Comparison of ENCODE assay signal across 17 cellular contexts in the genomic region with DNA sequence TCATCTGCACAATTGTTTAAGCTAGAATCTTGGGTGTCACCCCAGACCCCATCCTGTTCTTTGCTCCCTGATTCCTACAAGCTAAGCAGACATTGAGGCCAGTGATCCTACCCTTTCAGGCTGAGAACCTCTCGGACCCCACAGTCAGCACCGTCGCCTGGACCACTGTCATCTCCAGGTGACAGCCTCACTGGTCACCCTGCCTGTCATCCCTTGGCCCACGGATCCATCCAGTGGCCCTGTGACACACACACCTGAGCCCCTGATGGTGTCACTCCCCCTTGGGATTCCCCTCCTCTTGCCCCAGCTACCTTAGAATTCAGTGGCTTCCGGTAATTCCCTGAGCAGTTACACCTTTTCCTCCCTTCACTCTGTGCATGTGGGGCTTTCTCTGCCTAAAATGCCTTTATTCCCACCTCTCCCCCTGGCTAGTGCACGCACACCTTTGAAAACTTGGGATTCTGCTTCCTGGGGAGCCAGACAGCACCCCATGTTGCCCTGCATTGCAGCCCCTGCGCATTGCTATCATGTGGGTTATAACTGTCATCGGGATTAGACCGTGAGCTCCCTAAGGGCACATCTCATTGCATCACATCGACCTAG. TPM values are rescaled to one million over a fixed set of nuclear protein-coding genes. Genes with fewer than 3 reads are reported as not detected.
DNase-seq lines count a peak whose midpoint lies in the region; FAIRE-seq and TF ChIP-seq lines count a peak whose summit lies in the region.
"Had no signal": no experiment of that assay in that cellular context is flagged by ENCODE, and none has a peak within 500 bp of the region (broad histone marks: within the 10 kb centered on the region; RNA-seq: fewer than 3 reads in every experiment).

No MANE protein-coding gene starts in this region.

- no peak for FAIRE-seq in kidney (lab: Jason Lieb, UNC)
- FAIRE-seq: H1, K562 had no signal

- intact Hi-C loops in kidney (cut with DNase I) (loop anchor here (10.0 kb wide), 1 partner anchor 255 kb away; no protein-coding TSS in a partner anchor), vagina (cut with DNase I) (loop anchor here (2.0 kb wide), 1 partner anchor 149 kb away; no protein-coding TSS in a partner anchor)

- no peak overlapping the region for H3K9ac ChIP-seq in BLaER1
- H3K9ac ChIP-seq in NT2/D1 (ENCODE audit: insufficient read length, low read depth) = peak overlapping the region; percentile 4
- peak overlapping the region in 1 of 2 donors; percentile 16 for H3K9ac ChIP-seq in kidney (ENCODE audit: low read length in 2 of 2)

- H3K4me3 ChIP-seq in BLaER1 (no peak overlapping the region), NT2/D1 (ENCODE audit: insufficient read length, low read depth) (no peak overlapping the region), kidney (ENCODE audit: low read length in 2 of 2) (no peak overlapping the region), neutrophil (ENCODE audit: low read depth in 1 of 2, low read length in 1 of 2) (peak overlapping the region in 1 of 2 experiments; percentile 15), vagina (no peak overlapping the region)
- H3K4me3 ChIP-seq: K562, Peyer's patch had no signal

- H3K9me3 ChIP-seq in BLaER1 = no peaks in the 10 kb centered on the region
- no peaks in the 10 kb centered on the region for H3K9me3 ChIP-seq in NT2/D1 (ENCODE audit: insufficient read depth, low read length)
- H3K9me3 ChIP-seq in kidney (ENCODE audit: control insufficient read depth in 1 of 2, low read length in 2 of 2) = no peaks in the 10 kb centered on the region
- no peaks in the 10 kb centered on the region for H3K9me3 ChIP-seq in neutrophil
- no peaks in the 10 kb centered on the region for H3K9me3 ChIP-seq in vagina
- H3K9me3 ChIP-seq: Caco-2, Peyer's patch had no signal

- H3K36me3 ChIP-seq in BLaER1 (no peaks in the 10 kb centered on the region), NT2/D1 (ENCODE audit: insufficient read depth, insufficient read length, low read length) (peaks cover 8% of the 10 kb centered on the region), kidney (ENCODE audit: control insufficient read depth in 1 of 2, insufficient read depth in 2 of 2, low read length in 2 of 2) (no peaks in the 10 kb centered on the region), neutrophil (no peaks in the 10 kb centered on the region), vagina (no peaks in the 10 kb centered on the region)
- H3K36me3 ChIP-seq: Peyer's patch had no signal

- H3K4me1 ChIP-seq in BLaER1 = peaks cover 64% of the 10 kb centered on the region
- peaks cover 14% of the 10 kb centered on the region for H3K4me1 ChIP-seq in NT2/D1 (ENCODE audit: insufficient read depth, insufficient read length)
- H3K4me1 ChIP-seq in kidney (ENCODE audit: control insufficient read depth in 1 of 2, insufficient read depth in 1 of 2, low read depth in 1 of 2, low read length in 2 of 2) = peaks cover 27 to 35% of the 10 kb centered on the region in 2 donors
- H3K4me1 ChIP-seq in neutrophil (ENCODE audit: control insufficient read depth in 1 of 2, insufficient read depth in 1 of 2, low read depth in 1 of 2, low read length in 1 of 2) = peaks cover 62 to 65% of the 10 kb centered on the region in 2 experiments
- H3K4me1 ChIP-seq in vagina = peaks cover 56% of the 10 kb centered on the region

- H3K27me3 ChIP-seq in BLaER1 (no peaks in the 10 kb centered on the region), NT2/D1 (ENCODE audit: insufficient read depth, insufficient read length) (no peaks in the 10 kb centered on the region), neutrophil (no peaks in the 10 kb centered on the region), vagina (no peaks in the 10 kb centered on the region)
- H3K27me3 ChIP-seq: Peyer's patch had no signal

- DNase-seq in NT2/D1 (ENCODE audit: low read depth, low spot score) (no peak), kidney (peak; percentile 67), hypothalamus (lab: John Stamatoyannopoulos, UW) (no peak), NCI-H82 treated with DMSO at 0.1 percent for 48 hours (lab: John Stamatoyannopoulos, UW; ENCODE audit: unreplicated experiment) (no peak), vagina (ENCODE audit: extremely low spot score in 2 of 2) (no peak)
- DNase-seq: Caco-2, EL, NCI-H1436, NCI-H2029 treated with DMSO at 0.1 percent for 48 hours, NCI-H748 treated with DMSO at 0.1 percent for 48 hours, Right ventricle myocardium superior had no signal

- TF ChIP-seq CTCF in kidney (IDR thresholded peaks at IDR 0.05; ENCODE audit: borderline replicate concordance, extremely low read depth, insufficient read depth) (no peak), neutrophil (IDR thresholded peaks at IDR 0.05) (no peak), vagina (IDR thresholded peaks at IDR 0.05) (no peak)

- no peaks in the 10 kb centered on the region for H4K20me1 ChIP-seq in BLaER1

- 0 out of 2 replicates have a peak overlapping the region, but pooled peaks have one; percentile 65 for H3K27ac ChIP-seq in BLaER1
- no peak overlapping the region for H3K27ac ChIP-seq in kidney (ENCODE audit: low read depth in 2 of 2, low read length in 2 of 2)
- H3K27ac ChIP-seq in neutrophil = peak overlapping the region; percentile 85
- H3K27ac ChIP-seq in vagina = no peak overlapping the region

- peak overlapping the region; percentile 99; the same call in 1 of the 2 replicates for H3K4me2 ChIP-seq in BLaER1

- TF ChIP-seq POLR2A in vagina (IDR thresholded peaks at IDR 0.05) = no peak

RNA-seq across cellular contexts. Expression of a gene that starts 3.0 kb away (rescaled TPM):
- total RNA-seq in kidney (6.6 TPM), vagina (10.3 TPM)
- polyA plus RNA-seq in kidney (ENCODE audit: insufficient read depth, low read depth, low replicate concordance) = 11.2 TPM
- total RNA-seq: A673 had no signal

RNA-seq across cellular contexts. Expression of a gene that starts 3.0 kb away (rescaled TPM):
- total RNA-seq in kidney (30.2 TPM), vagina (14.7 TPM)
- polyA plus RNA-seq in kidney (ENCODE audit: insufficient read depth, low read depth, low replicate concordance) = 38.3 TPM

RNA-seq across cellular contexts. Expression of a gene that starts 8.8 kb away (rescaled TPM):
- total RNA-seq in kidney = 6.1 TPM
- 17.1 TPM for polyA plus RNA-seq in kidney (ENCODE audit: insufficient read depth, low read depth, low replicate concordance)
- 1.2 TPM for total RNA-seq in vagina

RNA-seq across cellular contexts. Expression of a gene that starts 9.5 kb away (rescaled TPM):
- total RNA-seq in kidney = 15.2 TPM
- polyA plus RNA-seq in kidney (ENCODE audit: insufficient read depth, low read depth, low replicate concordance) = 20.0 TPM
- total RNA-seq in vagina = 38.8 TPM

RNA-seq across cellular contexts. Expression of a gene that starts 24.7 kb away (rescaled TPM):
- total RNA-seq in kidney (7.1 TPM), vagina (5.6 TPM)
- 0.30 TPM for polyA plus RNA-seq in kidney (ENCODE audit: insufficient read depth, low read depth, low replicate concordance)

Comparison
In these comparisons a context has a peak if more than half of its experiments do, and no peak if none do; other contexts are left out.
1. H3K27ac ChIP-seq: peak in BLaER1 (single experiment) and neutrophil (single experiment); none in kidney (0 of 2) and vagina (single experiment).